In the genomic region with DNA sequence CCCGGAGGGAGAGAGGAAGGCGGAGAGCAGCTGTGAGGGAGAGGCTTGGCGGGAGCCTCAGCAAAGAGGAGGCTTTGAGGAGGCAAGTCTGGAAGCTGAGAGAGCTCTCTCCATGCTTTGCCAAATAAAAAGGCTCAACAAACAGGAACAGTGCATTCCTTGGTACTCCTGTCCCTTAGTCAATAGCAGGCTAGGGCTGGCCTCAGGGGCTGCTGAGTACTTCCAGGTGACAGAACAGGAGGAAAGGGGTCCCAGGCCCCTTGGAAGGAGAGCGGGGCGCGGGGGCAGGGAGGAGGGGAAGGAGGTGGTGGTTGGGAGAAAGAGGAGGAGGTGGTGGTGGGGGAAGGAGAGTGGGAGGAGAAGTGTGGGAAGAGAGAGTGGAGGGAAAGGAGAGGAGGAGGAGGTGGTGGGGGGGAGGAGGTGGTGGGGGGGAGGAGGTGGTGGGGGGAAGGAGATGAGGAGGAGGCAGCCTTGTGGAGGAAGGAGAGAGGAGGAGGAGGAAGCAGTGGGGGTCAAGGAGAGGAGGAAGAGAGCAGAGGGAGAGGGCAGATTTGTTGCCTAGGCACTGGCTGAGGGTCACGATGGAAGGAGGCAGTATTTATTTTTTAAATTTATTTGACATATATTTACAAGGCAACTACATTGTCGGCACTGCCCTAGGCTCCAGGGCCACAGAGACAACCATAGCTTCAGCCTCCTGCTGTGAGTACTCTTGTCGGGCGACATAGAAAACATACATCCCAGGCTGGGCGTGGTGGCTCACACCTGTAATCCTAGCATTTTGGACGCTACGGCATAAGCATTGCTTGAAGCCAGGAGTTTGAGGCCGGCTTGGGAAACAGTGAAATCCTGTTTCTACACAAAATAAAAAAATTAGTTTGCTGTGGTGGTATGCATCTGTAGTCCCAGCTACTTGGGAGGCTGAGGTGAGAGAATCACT, we compare ENCODE assay signal across 1 cellular context.
TF ChIP-seq lines count a peak whose summit lies in the region.

No MANE protein-coding gene starts in this region.

TF ChIP-seq in HEK293, 187 proteins besides CTCF, POLR2A, EP300 and RAD21 (continued from another document):
- TF ChIP-seq, protein P1, sequence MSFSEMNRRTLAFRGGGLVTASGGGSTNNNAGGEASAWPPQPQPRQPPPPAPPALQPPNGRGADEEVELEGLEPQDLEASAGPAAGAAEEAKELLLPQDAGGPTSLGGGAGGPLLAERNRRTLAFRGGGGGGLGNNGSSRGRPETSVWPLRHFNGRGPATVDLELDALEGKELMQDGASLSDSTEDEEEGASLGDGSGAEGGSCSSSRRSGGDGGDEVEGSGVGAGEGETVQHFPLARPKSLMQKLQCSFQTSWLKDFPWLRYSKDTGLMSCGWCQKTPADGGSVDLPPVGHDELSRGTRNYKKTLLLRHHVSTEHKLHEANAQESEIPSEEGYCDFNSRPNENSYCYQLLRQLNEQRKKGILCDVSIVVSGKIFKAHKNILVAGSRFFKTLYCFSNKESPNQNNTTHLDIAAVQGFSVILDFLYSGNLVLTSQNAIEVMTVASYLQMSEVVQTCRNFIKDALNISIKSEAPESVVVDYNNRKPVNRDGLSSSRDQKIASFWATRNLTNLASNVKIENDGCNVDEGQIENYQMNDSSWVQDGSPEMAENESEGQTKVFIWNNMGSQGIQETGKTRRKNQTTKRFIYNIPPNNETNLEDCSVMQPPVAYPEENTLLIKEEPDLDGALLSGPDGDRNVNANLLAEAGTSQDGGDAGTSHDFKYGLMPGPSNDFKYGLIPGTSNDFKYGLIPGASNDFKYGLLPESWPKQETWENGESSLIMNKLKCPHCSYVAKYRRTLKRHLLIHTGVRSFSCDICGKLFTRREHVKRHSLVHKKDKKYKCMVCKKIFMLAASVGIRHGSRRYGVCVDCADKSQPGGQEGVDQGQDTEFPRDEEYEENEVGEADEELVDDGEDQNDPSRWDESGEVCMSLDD (tag by site-specific recombination; IDR thresholded peaks at IDR 0.05): 0 out of 2 replicates have a peak, but pooled peaks have one; percentile 5
- TF ChIP-seq ZNF785 (tag by site-specific recombination; IDR thresholded peaks at IDR 0.05) (no peak), ZNF501 (tag by site-specific recombination; IDR thresholded peaks at IDR 0.05) (0 out of 2 replicates have a peak, but pooled peaks have one; percentile 9), GFI1B (tag by site-specific recombination; IDR thresholded peaks at IDR 0.05) (no peak), ZSCAN16 (tag by site-specific recombination; IDR thresholded peaks at IDR 0.05) (0 out of 2 replicates have a peak, but pooled peaks have one; percentile 4), ZBTB26 (tag by site-specific recombination; optimal IDR thresholded peaks at IDR 0.05) (no peak), ZSCAN30 (tag by site-specific recombination; IDR thresholded peaks at IDR 0.05) (no peak), ZNF530 (tag by site-specific recombination; IDR thresholded peaks at IDR 0.05; ENCODE audit: low read depth) (no peak), EGR2 (tag by site-specific recombination; IDR thresholded peaks at IDR 0.05; ENCODE audit: low read depth) (peak; percentile 74), ZNF560 (tag by site-specific recombination; IDR thresholded peaks at IDR 0.05; ENCODE audit: borderline replicate concordance) (no peak), ZFHX2 (tag by site-specific recombination; conservative IDR thresholded peaks at IDR 0.05) (peak; percentile 82), ZNF510 (tag by site-specific recombination; IDR thresholded peaks at IDR 0.05; ENCODE audit: insufficient replicate concordance) (no peak), ZNF10 (tag by site-specific recombination; IDR thresholded peaks at IDR 0.05) (no peak), ZNF24 (tag by site-specific recombination; IDR thresholded peaks at IDR 0.05) (no peak), SCRT2 (tag by site-specific recombination; IDR thresholded peaks at IDR 0.05) (no peak), ZNF670 (tag by site-specific recombination; IDR thresholded peaks at IDR 0.05; ENCODE audit: low read depth) (no peak), ZBTB8A (tag by site-specific recombination; IDR thresholded peaks at IDR 0.05) (no peak), ZNF596 (tag by site-specific recombination; IDR thresholded peaks at IDR 0.05) (no peak), ZNF529 (tag by site-specific recombination; IDR thresholded peaks at IDR 0.05; ENCODE audit: insufficient replicate concordance) (no peak), ZNF585B (tag by site-specific recombination; IDR thresholded peaks at IDR 0.05) (no peak), ZNF426 (tag by site-specific recombination; IDR thresholded peaks at IDR 0.05) (no peak), PRDM1 (tag by site-specific recombination; IDR thresholded peaks at IDR 0.05) (peak; percentile 5), ZNF792 (tag by site-specific recombination; IDR thresholded peaks at IDR 0.05) (no peak), ZNF416 (tag by site-specific recombination; IDR thresholded peaks at IDR 0.05) (no peak), KLF1 (tag by site-specific recombination; IDR thresholded peaks at IDR 0.05) (no peak), ZNF600 (tag by site-specific recombination; IDR thresholded peaks at IDR 0.05) (no peak), KLF7 (tag by site-specific recombination; IDR thresholded peaks at IDR 0.05; ENCODE audit: borderline replicate concordance) (0 out of 2 replicates have a peak, but pooled peaks have one; percentile 2), ZFP69B (tag by site-specific recombination; IDR thresholded peaks at IDR 0.05) (no peak), ZEB2 (tag by site-specific recombination; IDR thresholded peaks at IDR 0.05) (no peak), ZNF335 (tag by site-specific recombination; conservative IDR thresholded peaks at IDR 0.05) (peak; percentile 28; the same call in 1 of the 2 replicates), HOXA7 (CRISPR knock-in tag; IDR thresholded peaks at IDR 0.05; ENCODE audit: borderline replicate concordance) (no peak), TCF7L2 (IDR thresholded peaks at IDR 0.05; ENCODE audit: borderline replicate concordance, low read depth, low read length) (no peak)
- TF ChIP-seq, protein P2, sequence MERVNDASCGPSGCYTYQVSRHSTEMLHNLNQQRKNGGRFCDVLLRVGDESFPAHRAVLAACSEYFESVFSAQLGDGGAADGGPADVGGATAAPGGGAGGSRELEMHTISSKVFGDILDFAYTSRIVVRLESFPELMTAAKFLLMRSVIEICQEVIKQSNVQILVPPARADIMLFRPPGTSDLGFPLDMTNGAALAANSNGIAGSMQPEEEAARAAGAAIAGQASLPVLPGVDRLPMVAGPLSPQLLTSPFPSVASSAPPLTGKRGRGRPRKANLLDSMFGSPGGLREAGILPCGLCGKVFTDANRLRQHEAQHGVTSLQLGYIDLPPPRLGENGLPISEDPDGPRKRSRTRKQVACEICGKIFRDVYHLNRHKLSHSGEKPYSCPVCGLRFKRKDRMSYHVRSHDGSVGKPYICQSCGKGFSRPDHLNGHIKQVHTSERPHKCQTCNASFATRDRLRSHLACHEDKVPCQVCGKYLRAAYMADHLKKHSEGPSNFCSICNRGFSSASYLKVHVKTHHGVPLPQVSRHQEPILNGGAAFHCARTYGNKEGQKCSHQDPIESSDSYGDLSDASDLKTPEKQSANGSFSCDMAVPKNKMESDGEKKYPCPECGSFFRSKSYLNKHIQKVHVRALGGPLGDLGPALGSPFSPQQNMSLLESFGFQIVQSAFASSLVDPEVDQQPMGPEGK (tag by site-specific recombination; IDR thresholded peaks at IDR 0.05): no peak
- TF ChIP-seq, protein P3, sequence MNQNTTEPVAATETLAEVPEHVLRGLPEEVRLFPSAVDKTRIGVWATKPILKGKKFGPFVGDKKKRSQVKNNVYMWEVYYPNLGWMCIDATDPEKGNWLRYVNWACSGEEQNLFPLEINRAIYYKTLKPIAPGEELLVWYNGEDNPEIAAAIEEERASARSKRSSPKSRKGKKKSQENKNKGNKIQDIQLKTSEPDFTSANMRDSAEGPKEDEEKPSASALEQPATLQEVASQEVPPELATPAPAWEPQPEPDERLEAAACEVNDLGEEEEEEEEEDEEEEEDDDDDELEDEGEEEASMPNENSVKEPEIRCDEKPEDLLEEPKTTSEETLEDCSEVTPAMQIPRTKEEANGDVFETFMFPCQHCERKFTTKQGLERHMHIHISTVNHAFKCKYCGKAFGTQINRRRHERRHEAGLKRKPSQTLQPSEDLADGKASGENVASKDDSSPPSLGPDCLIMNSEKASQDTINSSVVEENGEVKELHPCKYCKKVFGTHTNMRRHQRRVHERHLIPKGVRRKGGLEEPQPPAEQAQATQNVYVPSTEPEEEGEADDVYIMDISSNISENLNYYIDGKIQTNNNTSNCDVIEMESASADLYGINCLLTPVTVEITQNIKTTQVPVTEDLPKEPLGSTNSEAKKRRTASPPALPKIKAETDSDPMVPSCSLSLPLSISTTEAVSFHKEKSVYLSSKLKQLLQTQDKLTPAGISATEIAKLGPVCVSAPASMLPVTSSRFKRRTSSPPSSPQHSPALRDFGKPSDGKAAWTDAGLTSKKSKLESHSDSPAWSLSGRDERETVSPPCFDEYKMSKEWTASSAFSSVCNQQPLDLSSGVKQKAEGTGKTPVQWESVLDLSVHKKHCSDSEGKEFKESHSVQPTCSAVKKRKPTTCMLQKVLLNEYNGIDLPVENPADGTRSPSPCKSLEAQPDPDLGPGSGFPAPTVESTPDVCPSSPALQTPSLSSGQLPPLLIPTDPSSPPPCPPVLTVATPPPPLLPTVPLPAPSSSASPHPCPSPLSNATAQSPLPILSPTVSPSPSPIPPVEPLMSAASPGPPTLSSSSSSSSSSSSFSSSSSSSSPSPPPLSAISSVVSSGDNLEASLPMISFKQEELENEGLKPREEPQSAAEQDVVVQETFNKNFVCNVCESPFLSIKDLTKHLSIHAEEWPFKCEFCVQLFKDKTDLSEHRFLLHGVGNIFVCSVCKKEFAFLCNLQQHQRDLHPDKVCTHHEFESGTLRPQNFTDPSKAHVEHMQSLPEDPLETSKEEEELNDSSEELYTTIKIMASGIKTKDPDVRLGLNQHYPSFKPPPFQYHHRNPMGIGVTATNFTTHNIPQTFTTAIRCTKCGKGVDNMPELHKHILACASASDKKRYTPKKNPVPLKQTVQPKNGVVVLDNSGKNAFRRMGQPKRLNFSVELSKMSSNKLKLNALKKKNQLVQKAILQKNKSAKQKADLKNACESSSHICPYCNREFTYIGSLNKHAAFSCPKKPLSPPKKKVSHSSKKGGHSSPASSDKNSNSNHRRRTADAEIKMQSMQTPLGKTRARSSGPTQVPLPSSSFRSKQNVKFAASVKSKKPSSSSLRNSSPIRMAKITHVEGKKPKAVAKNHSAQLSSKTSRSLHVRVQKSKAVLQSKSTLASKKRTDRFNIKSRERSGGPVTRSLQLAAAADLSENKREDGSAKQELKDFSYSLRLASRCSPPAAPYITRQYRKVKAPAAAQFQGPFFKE (tag by site-specific recombination; IDR thresholded peaks at IDR 0.05; ENCODE audit: borderline replicate concordance): no peak
- TF ChIP-seq, protein P4, sequence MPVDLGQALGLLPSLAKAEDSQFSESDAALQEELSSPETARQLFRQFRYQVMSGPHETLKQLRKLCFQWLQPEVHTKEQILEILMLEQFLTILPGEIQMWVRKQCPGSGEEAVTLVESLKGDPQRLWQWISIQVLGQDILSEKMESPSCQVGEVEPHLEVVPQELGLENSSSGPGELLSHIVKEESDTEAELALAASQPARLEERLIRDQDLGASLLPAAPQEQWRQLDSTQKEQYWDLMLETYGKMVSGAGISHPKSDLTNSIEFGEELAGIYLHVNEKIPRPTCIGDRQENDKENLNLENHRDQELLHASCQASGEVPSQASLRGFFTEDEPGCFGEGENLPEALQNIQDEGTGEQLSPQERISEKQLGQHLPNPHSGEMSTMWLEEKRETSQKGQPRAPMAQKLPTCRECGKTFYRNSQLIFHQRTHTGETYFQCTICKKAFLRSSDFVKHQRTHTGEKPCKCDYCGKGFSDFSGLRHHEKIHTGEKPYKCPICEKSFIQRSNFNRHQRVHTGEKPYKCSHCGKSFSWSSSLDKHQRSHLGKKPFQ (tag by site-specific recombination; IDR thresholded peaks at IDR 0.05): no peak
- TF ChIP-seq, protein P5, sequence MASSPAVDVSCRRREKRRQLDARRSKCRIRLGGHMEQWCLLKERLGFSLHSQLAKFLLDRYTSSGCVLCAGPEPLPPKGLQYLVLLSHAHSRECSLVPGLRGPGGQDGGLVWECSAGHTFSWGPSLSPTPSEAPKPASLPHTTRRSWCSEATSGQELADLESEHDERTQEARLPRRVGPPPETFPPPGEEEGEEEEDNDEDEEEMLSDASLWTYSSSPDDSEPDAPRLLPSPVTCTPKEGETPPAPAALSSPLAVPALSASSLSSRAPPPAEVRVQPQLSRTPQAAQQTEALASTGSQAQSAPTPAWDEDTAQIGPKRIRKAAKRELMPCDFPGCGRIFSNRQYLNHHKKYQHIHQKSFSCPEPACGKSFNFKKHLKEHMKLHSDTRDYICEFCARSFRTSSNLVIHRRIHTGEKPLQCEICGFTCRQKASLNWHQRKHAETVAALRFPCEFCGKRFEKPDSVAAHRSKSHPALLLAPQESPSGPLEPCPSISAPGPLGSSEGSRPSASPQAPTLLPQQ (tag by site-specific recombination; IDR thresholded peaks at IDR 0.05): no peak
- TF ChIP-seq, protein P6, sequence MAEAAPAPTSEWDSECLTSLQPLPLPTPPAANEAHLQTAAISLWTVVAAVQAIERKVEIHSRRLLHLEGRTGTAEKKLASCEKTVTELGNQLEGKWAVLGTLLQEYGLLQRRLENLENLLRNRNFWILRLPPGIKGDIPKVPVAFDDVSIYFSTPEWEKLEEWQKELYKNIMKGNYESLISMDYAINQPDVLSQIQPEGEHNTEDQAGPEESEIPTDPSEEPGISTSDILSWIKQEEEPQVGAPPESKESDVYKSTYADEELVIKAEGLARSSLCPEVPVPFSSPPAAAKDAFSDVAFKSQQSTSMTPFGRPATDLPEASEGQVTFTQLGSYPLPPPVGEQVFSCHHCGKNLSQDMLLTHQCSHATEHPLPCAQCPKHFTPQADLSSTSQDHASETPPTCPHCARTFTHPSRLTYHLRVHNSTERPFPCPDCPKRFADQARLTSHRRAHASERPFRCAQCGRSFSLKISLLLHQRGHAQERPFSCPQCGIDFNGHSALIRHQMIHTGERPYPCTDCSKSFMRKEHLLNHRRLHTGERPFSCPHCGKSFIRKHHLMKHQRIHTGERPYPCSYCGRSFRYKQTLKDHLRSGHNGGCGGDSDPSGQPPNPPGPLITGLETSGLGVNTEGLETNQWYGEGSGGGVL (tag by site-specific recombination; IDR thresholded peaks at IDR 0.05): 0 out of 2 replicates have a peak, but pooled peaks have one; percentile 22
- TF ChIP-seq, protein P7, sequence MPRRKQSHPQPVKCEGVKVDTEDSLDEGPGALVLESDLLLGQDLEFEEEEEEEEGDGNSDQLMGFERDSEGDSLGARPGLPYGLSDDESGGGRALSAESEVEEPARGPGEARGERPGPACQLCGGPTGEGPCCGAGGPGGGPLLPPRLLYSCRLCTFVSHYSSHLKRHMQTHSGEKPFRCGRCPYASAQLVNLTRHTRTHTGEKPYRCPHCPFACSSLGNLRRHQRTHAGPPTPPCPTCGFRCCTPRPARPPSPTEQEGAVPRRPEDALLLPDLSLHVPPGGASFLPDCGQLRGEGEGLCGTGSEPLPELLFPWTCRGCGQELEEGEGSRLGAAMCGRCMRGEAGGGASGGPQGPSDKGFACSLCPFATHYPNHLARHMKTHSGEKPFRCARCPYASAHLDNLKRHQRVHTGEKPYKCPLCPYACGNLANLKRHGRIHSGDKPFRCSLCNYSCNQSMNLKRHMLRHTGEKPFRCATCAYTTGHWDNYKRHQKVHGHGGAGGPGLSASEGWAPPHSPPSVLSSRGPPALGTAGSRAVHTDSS (tag by site-specific recombination; IDR thresholded peaks at IDR 0.05): no peak
